ENCODE assay signal across 28 cellular contexts in the genomic region with DNA sequence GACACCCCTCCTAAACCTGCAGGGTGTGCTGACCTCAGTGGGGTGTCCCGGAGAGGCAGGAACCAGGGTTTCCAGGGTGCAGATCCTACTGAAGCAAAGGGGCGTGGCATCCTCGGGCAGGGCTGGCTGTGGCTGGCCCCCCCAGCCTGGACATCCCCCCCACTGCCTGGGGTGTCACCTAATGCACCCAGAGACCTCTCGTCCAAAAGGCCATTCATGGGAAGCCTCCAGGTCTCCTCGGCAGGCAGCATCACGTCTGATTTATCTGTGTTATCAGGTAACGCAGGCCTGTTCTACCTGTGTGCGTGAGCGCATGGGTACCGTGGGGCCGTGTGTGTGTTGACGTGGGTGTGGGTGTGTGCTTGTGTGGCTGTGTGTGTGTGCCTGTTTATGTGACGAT.
"Had no signal": no experiment of that assay in that cellular context is flagged by ENCODE, and none has a peak within 500 bp of the region (broad histone marks: within the 10 kb centered on the region; RNA-seq: fewer than 3 reads in every experiment).

No MANE protein-coding gene starts in this region.

- H3K4me1 Mint-ChIP-seq: mesothelial cell of epicardium; neural crest cell; stimulated activated naive CD8-positive, alpha-beta T cell treated with anti-CD3 and anti-CD28 coated beads, Interleukin-15, amount 100 ng/mL, for 72 hours had no signal

- FAIRE-seq: kidney, pancreas had no signal

- H3K4me3 Mint-ChIP-seq: effector memory CD8-positive, alpha-beta T cell; mesothelial cell of epicardium; naive B cell; natural killer cell treated with Interleukin-12 subunit alpha and Interleukin-12 subunit beta and Interleukin-15 and Interleukin-18, amount 100 ng/mL, for 72 hours; neural crest cell; stimulated activated naive CD8-positive, alpha-beta T cell treated with anti-CD3 and anti-CD28 coated beads, Interleukin-15, amount 100 ng/mL, for 72 hours had no signal

- H3K4me2 ChIP-seq: hepatocyte, smooth muscle cell had no signal

- H3K27ac Mint-ChIP-seq: effector memory CD8-positive, alpha-beta T cell; mesothelial cell of epicardium; naive B cell; natural killer cell treated with Interleukin-12 subunit alpha and Interleukin-12 subunit beta and Interleukin-15 and Interleukin-18, amount 100 ng/mL, for 72 hours; stimulated activated naive CD8-positive, alpha-beta T cell treated with anti-CD3 and anti-CD28 coated beads, Interleukin-15, amount 100 ng/mL, for 72 hours had no signal

- ATAC-seq: effector memory CD8-positive, alpha-beta T cell; esophagus mucosa; gastroesophageal sphincter; heart left ventricle; left lobe of liver; mucosa of descending colon; natural killer cell treated with Interleukin-12 subunit alpha and Interleukin-12 subunit beta and Interleukin-15 and Interleukin-18, amount 100 ng/mL, for 72 hours; pancreas; sciatic nerve; stimulated activated naive CD8-positive, alpha-beta T cell treated with anti-CD3 and anti-CD28 coated beads, Interleukin-15, amount 100 ng/mL, for 72 hours had no signal

- H3K4me1 ChIP-seq: gastroesophageal sphincter, heart left ventricle, pancreas, suprapubic skin, transverse colon had no signal

- H3K36me3 ChIP-seq: gastroesophageal sphincter, heart left ventricle, pancreas, suprapubic skin, transverse colon had no signal

- H3K27me3 ChIP-seq: heart left ventricle, hepatocyte, suprapubic skin, transverse colon had no signal

- H3K27me3 Mint-ChIP-seq: effector memory CD8-positive, alpha-beta T cell; natural killer cell treated with Interleukin-12 subunit alpha and Interleukin-12 subunit beta and Interleukin-15 and Interleukin-18, amount 100 ng/mL, for 72 hours; stimulated activated naive CD8-positive, alpha-beta T cell treated with anti-CD3 and anti-CD28 coated beads, Interleukin-15, amount 100 ng/mL, for 72 hours had no signal

- H3K27ac ChIP-seq: epithelial cell of prostate, gastroesophageal sphincter, heart left ventricle, hepatocyte, pancreas, suprapubic skin, transverse colon had no signal

- H3K36me3 Mint-ChIP-seq: mesothelial cell of epicardium; natural killer cell treated with Interleukin-12 subunit alpha and Interleukin-12 subunit beta and Interleukin-15 and Interleukin-18, amount 100 ng/mL, for 72 hours had no signal

- H3K79me2 ChIP-seq: hepatocyte had no signal

- H3K4me3 ChIP-seq: gastroesophageal sphincter, heart left ventricle, hepatocyte, mucosa of descending colon, pancreas, smooth muscle cell, suprapubic skin, transverse colon had no signal

- DNase-seq: cortex of kidney; effector memory CD8-positive, alpha-beta T cell; foreskin fibroblast; heart left ventricle; kidney; mesenchymal stem cell; mucosa of descending colon; naive B cell; nucleus accumbens; pancreas; stimulated activated CD4-positive, alpha-beta T cell treated with anti-CD3 and anti-CD28 coated beads, Interleukin-12 subunit alpha, Interleukin-12 subunit beta, amount 100 ng/mL, for 4 hours; stimulated activated CD4-positive, alpha-beta T cell treated with anti-CD3 and anti-CD28 coated beads, Interleukin-1b, Interleukin-23, amount 100 ng/mL, for 48 hours; stimulated activated CD4-positive, alpha-beta T cell treated with anti-CD3 and anti-CD28 coated beads, Interleukin-4, amount 100 ng/mL, for 1 hour; stimulated activated CD8-positive, alpha-beta memory T cell treated with anti-CD3 and anti-CD28 coated beads, Interleukin-4, amount 100 ng/mL, for 48 hours; stimulated activated naive CD4-positive, alpha-beta T cell; stimulated activated naive CD8-positive, alpha-beta T cell treated with anti-CD3 and anti-CD28 coated beads, Interleukin-15, amount 100 ng/mL, for 72 hours; transverse colon had no signal

- H2AFZ ChIP-seq: hepatocyte had no signal

- H3K9me3 ChIP-seq: pancreas had no signal
